8 cellular contexts compared by ENCODE assay signal in the genomic region with DNA sequence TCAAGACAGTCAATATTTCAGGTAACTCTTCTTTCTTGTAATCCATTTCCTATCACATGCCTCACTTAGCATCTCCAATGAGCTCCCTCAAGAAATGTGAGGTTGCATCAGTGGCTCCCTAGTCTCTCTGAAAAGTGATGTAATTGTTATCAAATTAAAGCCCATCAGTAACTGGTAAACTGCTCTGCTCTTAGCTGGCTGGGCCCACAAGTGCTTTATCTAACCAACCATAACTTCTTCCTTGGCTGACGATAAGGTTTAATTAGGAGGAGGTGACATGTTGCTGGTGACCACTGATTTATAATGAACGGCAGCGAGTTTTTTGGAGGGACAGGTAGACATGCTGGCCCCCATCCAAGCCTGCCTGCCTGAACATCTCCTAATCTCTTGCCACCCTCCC.
"Had no signal": no experiment of that assay in that cellular context is flagged by ENCODE, and none has a peak within 500 bp of the region (broad histone marks: within the 10 kb centered on the region; RNA-seq: fewer than 3 reads in every experiment).

No MANE protein-coding gene starts in this region.

- H3K9ac ChIP-seq: GM23248 had no signal

- FAIRE-seq: H1, HepG2 had no signal

- H3K4me3 ChIP-seq: GM23248 had no signal

- DNase-seq: GM23248, H9, HCEC 1CT, HFFc6, KG1 had no signal

- H3K27ac ChIP-seq: GM23248, HL-60 had no signal

- ATAC-seq: HepG2 had no signal

- H2AFZ ChIP-seq: GM23248 had no signal
